20 cellular contexts compared by ENCODE assay signal in genomic region chr6:122845464-122845863, GRCh38.
"Had no signal": no experiment of that assay in that cellular context is flagged by ENCODE, and none has a peak within 500 bp of the region (broad histone marks: within the 10 kb centered on the region; RNA-seq: fewer than 3 reads in every experiment).

No MANE protein-coding gene starts in this region.

- H3K9me3 Mint-ChIP-seq: activated naive CD4-positive, alpha-beta T cell treated with anti-CD3 and anti-CD28 coated beads, Interleukin-2, amount 50 U/mL, for 72 hours; activated T-helper 1 cell treated with anti-CD3 and anti-CD28 coated beads, Interleukin-12 subunit alpha, Interleukin-12 subunit beta, Interleukin-2, Interleukin-4 antibody, amounts not matched to agents 30 ng/mL and 10 ng/mL and 1 ng/mL, durations not matched to agents 14 hours and 24 hours and 36 hours; memory B cell; natural killer cell; stimulated activated naive B cell treated with anti-CD40 and anti-IgM and Interleukin-4, amounts not matched to agents 10 μg/mL and 1 μg/mL and 100 μg/mL, for 72 hours had no signal

- H3K4me1 ChIP-seq: left ventricle myocardium inferior, spleen had no signal

- H3K36me3 ChIP-seq: cardiac muscle cell, left ventricle myocardium inferior, neutrophil, spleen, thoracic aorta, WERI-Rb-1 had no signal

- H3K27ac Mint-ChIP-seq: activated naive CD4-positive, alpha-beta T cell treated with anti-CD3 and anti-CD28 coated beads, Interleukin-2, amount 50 U/mL, for 72 hours; activated T-helper 1 cell treated with anti-CD3 and anti-CD28 coated beads, Interleukin-12 subunit alpha, Interleukin-12 subunit beta, Interleukin-2, Interleukin-4 antibody, amounts not matched to agents 30 ng/mL and 10 ng/mL and 1 ng/mL, durations not matched to agents 14 hours and 24 hours and 36 hours; memory B cell; natural killer cell; stimulated activated naive B cell treated with anti-CD40 and anti-IgM and Interleukin-4, amounts not matched to agents 10 μg/mL and 1 μg/mL and 100 μg/mL, for 72 hours had no signal

- H3K27me3 ChIP-seq: cardiac muscle cell, neutrophil, spleen had no signal

- ATAC-seq: activated naive CD4-positive, alpha-beta T cell treated with anti-CD3 and anti-CD28 coated beads, Interleukin-2, amount 50 U/mL, for 72 hours; natural killer cell; stimulated activated naive B cell treated with anti-CD40 and anti-IgM and Interleukin-4, amounts not matched to agents 10 μg/mL and 1 μg/mL and 100 μg/mL, for 72 hours had no signal

- DNase-seq: activated CD4-positive, alpha-beta T cell treated with anti-CD3 and anti-CD28 coated beads, Interleukin-2, amount 50 U/mL, for 4 hours; activated gamma-delta T cell treated with Interleukin-2 at 50 U/mL for 16 hours; foreskin melanocyte; glutamatergic neuron; hypothalamus; islet precursor cell; left ventricle myocardium inferior; natural killer cell; posterior cingulate gyrus; retina; spleen; stimulated activated naive B cell treated with anti-CD40 and anti-IgM and Interleukin-4, amounts not matched to agents 10 μg/mL and 1 μg/mL and 100 μg/mL, for 72 hours; WERI-Rb-1 had no signal

- H3K36me3 Mint-ChIP-seq: activated naive CD4-positive, alpha-beta T cell treated with anti-CD3 and anti-CD28 coated beads, Interleukin-2, amount 50 U/mL, for 72 hours; memory B cell; natural killer cell; stimulated activated naive B cell treated with anti-CD40 and anti-IgM and Interleukin-4, amounts not matched to agents 10 μg/mL and 1 μg/mL and 100 μg/mL, for 72 hours had no signal

- H3K4me1 Mint-ChIP-seq: memory B cell; natural killer cell; stimulated activated naive B cell treated with anti-CD40 and anti-IgM and Interleukin-4, amounts not matched to agents 10 μg/mL and 1 μg/mL and 100 μg/mL, for 72 hours had no signal

- H3K4me3 ChIP-seq: cardiac muscle cell, left ventricle myocardium inferior, spleen, thoracic aorta had no signal

- FAIRE-seq: urothelium cell line had no signal

- H3K4me3 Mint-ChIP-seq: activated T-helper 1 cell treated with anti-CD3 and anti-CD28 coated beads, Interleukin-12 subunit alpha, Interleukin-12 subunit beta, Interleukin-2, Interleukin-4 antibody, amounts not matched to agents 30 ng/mL and 10 ng/mL and 1 ng/mL, durations not matched to agents 14 hours and 24 hours and 36 hours; memory B cell; natural killer cell; stimulated activated naive B cell treated with anti-CD40 and anti-IgM and Interleukin-4, amounts not matched to agents 10 μg/mL and 1 μg/mL and 100 μg/mL, for 72 hours had no signal

- H3K9me3 ChIP-seq: left ventricle myocardium inferior, neutrophil, spleen, thoracic aorta had no signal

- H3K27ac ChIP-seq: cardiac muscle cell, left ventricle myocardium inferior, neutrophil, spleen, thoracic aorta, WERI-Rb-1 had no signal
